Comparison of ENCODE assay signal across 19 cellular contexts in the genomic region with DNA sequence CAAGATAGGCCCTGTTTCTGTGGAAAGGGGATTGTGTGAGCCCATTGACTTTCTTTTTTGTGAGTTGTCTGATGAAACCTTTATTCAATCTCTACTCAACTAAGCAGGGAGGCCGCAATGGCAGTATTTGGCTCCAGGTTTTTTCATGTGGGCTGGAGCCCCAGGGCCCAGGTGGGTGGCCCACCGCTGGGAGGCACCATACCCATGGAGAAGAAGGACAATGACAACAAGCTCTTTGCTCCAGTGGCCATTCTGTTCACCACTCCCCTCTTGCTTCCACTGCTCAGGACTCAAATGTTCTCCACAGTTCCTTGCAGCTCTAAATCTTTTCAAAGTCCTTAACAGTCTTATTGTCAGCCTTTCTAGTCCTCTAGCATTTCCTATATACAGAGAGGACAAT. TPM values are rescaled to one million over a fixed set of nuclear protein-coding genes. Genes with fewer than 3 reads are reported as not detected.
DNase-seq lines count a peak whose midpoint lies in the region; ATAC-seq and TF ChIP-seq lines count a peak whose summit lies in the region.
"Had no signal": no experiment of that assay in that cellular context is flagged by ENCODE, and none has a peak within 500 bp of the region (broad histone marks: within the 10 kb centered on the region; RNA-seq: fewer than 3 reads in every experiment).

No MANE protein-coding gene starts in this region.

- peaks cover 15% of the 10 kb centered on the region for H3K9me3 Mint-ChIP-seq in activated CD4-positive, alpha-beta T cell treated with anti-CD3 and anti-CD28 coated beads for 36 hours (ENCODE audit: low read depth)
- peaks cover 32% of the 10 kb centered on the region for H3K9me3 Mint-ChIP-seq in activated CD4-positive, alpha-beta T cell treated with anti-CD3 and anti-CD28 coated beads, Interleukin-2, amount 10 ng/mL, durations not matched to agents 7 days and 5 days

- intact Hi-C loops in activated CD4-positive, alpha-beta T cell treated with anti-CD3 and anti-CD28 coated beads for 36 hours (cut with DNase I, micrococcal nuclease), result no loop called here
- intact Hi-C loops in stomach (cut with DNase I; ENCODE audit: low total_unique reads), result no loop called here
- intact Hi-C loops in left lung (cut with DNase I), result no loop called here

- POLR2A ChIA-PET in activated CD4-positive, alpha-beta T cell treated with anti-CD3 and anti-CD28 coated beads for 36 hours (lab: Charles Lee), result no interaction called here
- POLR2A ChIA-PET in activated CD4-positive, alpha-beta T cell treated with anti-CD3 and anti-CD28 coated beads, Interleukin-2, amount 10 ng/mL, durations not matched to agents 7 days and 5 days (lab: Charles Lee), result no interaction called here

- peaks cover 11% of the 10 kb centered on the region for H3K36me3 Mint-ChIP-seq in activated CD4-positive, alpha-beta T cell treated with anti-CD3 and anti-CD28 coated beads for 36 hours (ENCODE audit: low read depth)
- H3K36me3 Mint-ChIP-seq in activated CD4-positive, alpha-beta T cell treated with anti-CD3 and anti-CD28 coated beads, Interleukin-2, amount 10 ng/mL, durations not matched to agents 7 days and 5 days (ENCODE audit: low read depth), result peaks cover 7% of the 10 kb centered on the region

- no peak for ATAC-seq in activated CD4-positive, alpha-beta T cell treated with anti-CD3 and anti-CD28 coated beads for 36 hours
- ATAC-seq in left lung, result no peak
- ATAC-seq: body of pancreas had no signal

- peak; percentile 27 for DNase-seq in activated CD4-positive, alpha-beta T cell treated with anti-CD3 and anti-CD28 coated beads for 36 hours
- DNase-seq in activated CD4-positive, alpha-beta T cell treated with anti-CD3 and anti-CD28 coated beads, Interleukin-2, amount 10 ng/mL, durations not matched to agents 7 days and 5 days, result no peak
- DNase-seq in HT1080 (ENCODE audit: low read depth) (peak; percentile 21), brain microvascular endothelial cell (no peak), stomach (peak; percentile 48), NCI-H524 treated with DMSO at 0.1 percent for 48 hours (lab: John Stamatoyannopoulos, UW) (no peak), globus pallidus (ENCODE audit: low spot score) (no peak), left lung (no peak)
- DNase-seq: activated naive CD4-positive, alpha-beta T cell treated with anti-CD3 and anti-CD28 coated beads, Interleukin-2, amount 50 U/mL, for 16 hours; body of pancreas; Caco-2; kidney; NCI-H1694 treated with DMSO at 0.1 percent for 48 hours; NCI-H524; nucleus accumbens; stimulated activated CD4-positive, alpha-beta T cell treated with anti-CD3 and anti-CD28 coated beads, Interleukin-4, amount 100 ng/mL, for 1 hour had no signal

- H3K27ac ChIP-seq in brain microvascular endothelial cell (no peak overlapping the region), stomach (no peak overlapping the region), left lung (no peak overlapping the region)
- H3K27ac ChIP-seq: body of pancreas, hepatocyte, upper lobe of left lung had no signal

- in situ Hi-C loops in brain microvascular endothelial cell (cut with HindIII; ENCODE audit: low pct_ligation_motif_present, low sequenced_read_pairs), result no loop called here

- H3K4me3 ChIP-seq in brain microvascular endothelial cell (ENCODE audit: low read depth, low read length) (no peak overlapping the region), stomach (no peak overlapping the region), left lung (no peak overlapping the region)
- H3K4me3 ChIP-seq: body of pancreas, hepatocyte, upper lobe of left lung had no signal

- 79 to 93% (median 79%) methylated on average over 2 of the region's 2 CpGs for WGBS in stomach, 5 donors

- CTCF ChIA-PET in activated CD4-positive, alpha-beta T cell treated with anti-CD3 and anti-CD28 coated beads for 36 hours (lab: Charles Lee), result interaction anchor here (0.6 to 1.0 kb wide), 3 partner anchors 43 to 326 kb away, joined by 4 read pairs; no protein-coding TSS in a partner anchor
- CTCF ChIA-PET in activated CD4-positive, alpha-beta T cell treated with anti-CD3 and anti-CD28 coated beads, Interleukin-2, amount 10 ng/mL, durations not matched to agents 7 days and 5 days (lab: Charles Lee), result interaction anchor here (1.0 to 2.4 kb wide), 7 partner anchors 12 to 210 kb away, joined by 3 to 8 read pairs (median 3); no protein-coding TSS in a partner anchor

- H3K36me3 ChIP-seq in brain microvascular endothelial cell (replicated peaks) (no peaks in the 10 kb centered on the region), stomach (no peaks in the 10 kb centered on the region), left lung (no peaks in the 10 kb centered on the region)
- H3K36me3 ChIP-seq: upper lobe of left lung had no signal

- H3K27me3 ChIP-seq in brain microvascular endothelial cell (replicated peaks), result no peaks in the 10 kb centered on the region
- H3K27me3 ChIP-seq in stomach, result no peaks in the 10 kb centered on the region
- H3K27me3 ChIP-seq in left lung, result no peaks in the 10 kb centered on the region
- H3K27me3 ChIP-seq: body of pancreas, hepatocyte, upper lobe of left lung had no signal

- no peak for TF ChIP-seq POLR2A in stomach (IDR thresholded peaks at IDR 0.05)

- TF ChIP-seq CTCF in brain microvascular endothelial cell (IDR thresholded peaks at IDR 0.05; ENCODE audit: low read depth, low read length, missing control alignments) (peak; percentile 26), stomach (IDR thresholded peaks at IDR 0.05) (peak in 1 of 7 experiments; percentile 7), left lung (IDR thresholded peaks at IDR 0.05) (no peak)

- H3K4me1 ChIP-seq in stomach, result no peaks in the 10 kb centered on the region
- no peaks in the 10 kb centered on the region for H3K4me1 ChIP-seq in left lung
- H3K4me1 ChIP-seq: body of pancreas, Caco-2, upper lobe of left lung had no signal

- no peak overlapping the region for H3K27ac Mint-ChIP-seq in activated CD4-positive, alpha-beta T cell treated with anti-CD3 and anti-CD28 coated beads for 36 hours
- no peak overlapping the region for H3K27ac Mint-ChIP-seq in activated CD4-positive, alpha-beta T cell treated with anti-CD3 and anti-CD28 coated beads, Interleukin-2, amount 10 ng/mL, durations not matched to agents 7 days and 5 days
- H3K27ac Mint-ChIP-seq: mesothelial cell of epicardium had no signal

- H3K27me3 Mint-ChIP-seq in activated CD4-positive, alpha-beta T cell treated with anti-CD3 and anti-CD28 coated beads for 36 hours, result no peaks in the 10 kb centered on the region
- no peaks in the 10 kb centered on the region for H3K27me3 Mint-ChIP-seq in activated CD4-positive, alpha-beta T cell treated with anti-CD3 and anti-CD28 coated beads, Interleukin-2, amount 10 ng/mL, durations not matched to agents 7 days and 5 days

- TF ChIP-seq EP300 in stomach (IDR thresholded peaks at IDR 0.05), result no peak

- peaks cover 5% of the 10 kb centered on the region for H3K4me1 Mint-ChIP-seq in activated CD4-positive, alpha-beta T cell treated with anti-CD3 and anti-CD28 coated beads for 36 hours
- no peaks in the 10 kb centered on the region for H3K4me1 Mint-ChIP-seq in activated CD4-positive, alpha-beta T cell treated with anti-CD3 and anti-CD28 coated beads, Interleukin-2, amount 10 ng/mL, durations not matched to agents 7 days and 5 days

- H3K9me3 ChIP-seq in stomach, result peaks cover 0 to 28% (median 15%) of the 10 kb centered on the region in 4 donors
- H3K9me3 ChIP-seq in left lung, result peaks cover 0 to 28% of the 10 kb centered on the region in 2 donors
- H3K9me3 ChIP-seq: Caco-2 had no signal

- H3K4me3 Mint-ChIP-seq in activated CD4-positive, alpha-beta T cell treated with anti-CD3 and anti-CD28 coated beads for 36 hours, result no peak overlapping the region
- no peak overlapping the region for H3K4me3 Mint-ChIP-seq in activated CD4-positive, alpha-beta T cell treated with anti-CD3 and anti-CD28 coated beads, Interleukin-2, amount 10 ng/mL, durations not matched to agents 7 days and 5 days
- H3K4me3 Mint-ChIP-seq: mesothelial cell of epicardium had no signal

RNA-seq across cellular contexts. Expression of gene HOPX, which starts 54.1 kb away (rescaled TPM):
- total RNA-seq in activated CD4-positive, alpha-beta T cell treated with anti-CD3 and anti-CD28 coated beads for 36 hours, result 10 to 100 TPM; 56.3 to 83.9 TPM
- 10 to 100 TPM; 72.3 to 74.6 TPM for total RNA-seq in activated CD4-positive, alpha-beta T cell treated with anti-CD3 and anti-CD28 coated beads, Interleukin-2, amount 10 ng/mL, durations not matched to agents 7 days and 5 days
- total RNA-seq in HT1080 (2014; rRNA removed; shearing (Covaris generic)), result not detected in 2 replicates
- not detected in 2 replicates for polyA plus RNA-seq in HT1080 (2015; cell fraction: cytosol; rRNA removed)
- not detected in 2 replicates for polyA plus RNA-seq in HT1080 (2015; cell fraction: nucleus; rRNA removed)
- 10 to 100 TPM in 3 of 5 donors, 1 to 10 TPM in 1, not detected in 1; 1.2 to 48.2 (median 18.5) TPM for total RNA-seq in stomach
- polyA plus RNA-seq in stomach, result 10 to 100 TPM; 60.2 to 79.1 (median 65.8) TPM
- total RNA-seq in left lung, result 100 to 1,000 TPM; 291 to 729 TPM
- total RNA-seq: Caco-2 had no signal

Comparison
In these comparisons a context has a peak if more than half of its experiments do, and no peak if none do; other contexts are left out.
1. DNase-seq: peak in activated CD4-positive, alpha-beta T cell treated with anti-CD3 and anti-CD28 coated beads for 36 hours (single experiment), HT1080 (single experiment) and stomach (single experiment); none in activated CD4-positive, alpha-beta T cell treated with anti-CD3 and anti-CD28 coated beads, Interleukin-2, amount 10 ng/mL, durations not matched to agents 7 days and 5 days (single experiment), brain microvascular endothelial cell (single experiment), NCI-H524 treated with DMSO at 0.1 percent for 48 hours (single experiment), globus pallidus (single experiment) and left lung (0 of 2).